ENCODE assay signal across 1 cellular context in genomic region chr3:150796527-150796926, GRCh38.
TF ChIP-seq lines count a peak whose summit lies in the region.

No MANE protein-coding gene starts in this region.

TF ChIP-seq in K562, 482 proteins besides CTCF, POLR2A, EP300 and RAD21 (continued from another document):
- TF ChIP-seq ARHGAP35 (IDR thresholded peaks at IDR 0.05; ENCODE audit: partially characterized antibody), result peak; percentile 24
- 0 out of 2 replicates have a peak, but pooled peaks have one; percentile 40 for TF ChIP-seq MTA2 (IDR thresholded peaks at IDR 0.05; ENCODE audit: low read depth)
- TF ChIP-seq ZNF512 (tag; IDR thresholded peaks at IDR 0.05), result peak; percentile 95
- 0 out of 2 replicates have a peak, but pooled peaks have one; percentile 24 for TF ChIP-seq MTA1 (IDR thresholded peaks at IDR 0.05; ENCODE audit: borderline replicate concordance)
- 0 out of 2 replicates have a peak, but pooled peaks have one; percentile 34 for TF ChIP-seq HBP1 (CRISPR knock-in tag; IDR thresholded peaks at IDR 0.05)
- 0 out of 2 replicates have a peak, but pooled peaks have one; percentile 22 for TF ChIP-seq ZBTB26 (CRISPR knock-in tag; IDR thresholded peaks at IDR 0.05)
